ENCODE assay signal across 9 cellular contexts in the genomic region with DNA sequence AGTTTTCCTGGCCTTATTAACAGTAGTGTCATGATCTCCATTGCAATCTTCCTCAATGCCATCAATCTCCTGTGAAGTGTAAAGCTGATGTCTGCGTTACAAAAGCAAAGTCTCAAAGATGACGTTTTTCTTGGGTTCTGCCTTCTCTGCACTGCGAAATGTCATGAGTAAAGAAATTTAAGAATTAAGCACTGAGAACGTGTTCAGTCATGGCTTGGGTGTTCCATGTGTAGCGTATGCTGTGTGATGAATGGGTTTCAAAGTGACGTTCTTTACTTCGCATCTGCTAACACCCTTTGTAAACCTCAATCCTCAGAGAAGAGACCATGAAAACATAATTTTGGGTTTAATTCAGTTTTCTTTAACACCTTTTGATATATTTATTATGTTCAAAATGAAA. TPM values are rescaled to one million over a fixed set of nuclear protein-coding genes. Genes with fewer than 3 reads are reported as not detected.
DNase-seq lines count a peak whose midpoint lies in the region; ATAC-seq and TF ChIP-seq lines count a peak whose summit lies in the region.
"Had no signal": no experiment of that assay in that cellular context is flagged by ENCODE, and none has a peak within 500 bp of the region (broad histone marks: within the 10 kb centered on the region; RNA-seq: fewer than 3 reads in every experiment).

No MANE protein-coding gene starts in this region.

- intact Hi-C loops in spleen (cut with DNase I; ENCODE audit: low total_unique reads), result no loop called here
- intact Hi-C loops in prostate gland (cut with DNase I), result no loop called here

- TF ChIP-seq CTCF in hepatocyte (IDR thresholded peaks at IDR 0.05; ENCODE audit: poor library complexity) (no peak), spleen (IDR thresholded peaks at IDR 0.05 in 8 of 11, conservative IDR thresholded peaks at IDR 0.05 in 3 of 11) (no peak), prostate gland (IDR thresholded peaks at IDR 0.05) (no peak)

- peak overlapping the region; percentile 71 for H2AFZ ChIP-seq in hepatocyte

- WGBS in hepatocyte (ENCODE audit: low lambda C conversion rate, missing lambda C conversion rate), result 71% methylated on average over 7 of the region's 7 CpGs
- WGBS in spleen, 5 donors, result 77 to 92% (median 83%) methylated on average over 7 of the region's 7 CpGs
- 65% methylated on average over 7 of the region's 7 CpGs for WGBS in prostate gland

- no peaks in the 10 kb centered on the region for H3K4me1 ChIP-seq in hepatocyte (ENCODE audit: insufficient read depth)
- H3K4me1 ChIP-seq in spleen, result peaks cover 0 to 15% (median 7%) of the 10 kb centered on the region in 6 donors
- H3K4me1 ChIP-seq in prostate gland (replicated peaks), result no peaks in the 10 kb centered on the region

- H3K79me2 ChIP-seq in hepatocyte, result no peaks in the 10 kb centered on the region

- no peaks in the 10 kb centered on the region for H3K9me2 ChIP-seq in hepatocyte (replicated peaks; ENCODE audit: insufficient read depth)

- DNase-seq in T-helper 1 cell, result no peak
- DNase-seq in hepatocyte (ENCODE audit: low spot score), result no peak
- DNase-seq in spleen, result no peak
- DNase-seq in prostate gland (ENCODE audit: low spot score), result no peak
- no peak for DNase-seq in 8988T

- H3K4me2 ChIP-seq in hepatocyte, result peak overlapping the region; percentile 80

- H3K4me1 Mint-ChIP-seq in T-helper 1 cell treated with Interleukin-12 subunit alpha and Interleukin-12 subunit beta and Interleukin-4 antibody, amounts not matched to agents 30 μg/mL and 1 μg/mL, for 36 hours (ENCODE audit: low read depth), result peaks cover 13% of the 10 kb centered on the region
- peaks cover 17% of the 10 kb centered on the region for H3K4me1 Mint-ChIP-seq in activated naive CD8-positive, alpha-beta T cell (ENCODE audit: low read depth)

- H3K4me3 ChIP-seq in hepatocyte, result peak overlapping the region; percentile 40
- peak overlapping the region in 7 of 8 donors; percentile 45 to 76 (median 55) for H3K4me3 ChIP-seq in spleen
- peak overlapping the region in 1 of 2 donors; percentile 54 for H3K4me3 ChIP-seq in prostate gland

- H3K27me3 ChIP-seq in hepatocyte (no peaks in the 10 kb centered on the region), spleen (replicated peaks in 1 of 7) (no peaks in the 10 kb centered on the region), prostate gland (replicated peaks; ENCODE audit: insufficient read depth) (no peaks in the 10 kb centered on the region)

- H3K36me3 ChIP-seq in hepatocyte (replicated peaks; ENCODE audit: insufficient read depth, low read depth), result no peaks in the 10 kb centered on the region
- peaks cover 0 to 54% (median 6%) of the 10 kb centered on the region in 6 donors for H3K36me3 ChIP-seq in spleen
- H3K36me3 ChIP-seq in prostate gland, result no peaks in the 10 kb centered on the region

- H3K27me3 Mint-ChIP-seq in T-helper 1 cell treated with Interleukin-12 subunit alpha and Interleukin-12 subunit beta and Interleukin-4 antibody, amounts not matched to agents 30 μg/mL and 1 μg/mL, for 36 hours (ENCODE audit: low read depth), result no peaks in the 10 kb centered on the region
- no peaks in the 10 kb centered on the region for H3K27me3 Mint-ChIP-seq in activated naive CD8-positive, alpha-beta T cell

- peaks cover 6% of the 10 kb centered on the region for H3K36me3 Mint-ChIP-seq in T-helper 1 cell treated with Interleukin-12 subunit alpha and Interleukin-12 subunit beta and Interleukin-4 antibody, amounts not matched to agents 30 μg/mL and 1 μg/mL, for 36 hours (ENCODE audit: low read depth)
- H3K36me3 Mint-ChIP-seq in activated naive CD8-positive, alpha-beta T cell, result peaks cover 9% of the 10 kb centered on the region

- H3K9me3 ChIP-seq in hepatocyte (ENCODE audit: low read depth), result no peaks in the 10 kb centered on the region
- no peaks in the 10 kb centered on the region for H3K9me3 ChIP-seq in spleen
- H3K9me3 ChIP-seq in prostate gland, result no peaks in the 10 kb centered on the region

- TF ChIP-seq POLR2A in spleen (IDR thresholded peaks at IDR 0.05) (no peak), prostate gland (IDR thresholded peaks at IDR 0.05) (no peak)

- peak overlapping the region; percentile 85 for H3K27ac Mint-ChIP-seq in T-helper 1 cell treated with Interleukin-12 subunit alpha and Interleukin-12 subunit beta and Interleukin-4 antibody, amounts not matched to agents 30 μg/mL and 1 μg/mL, for 36 hours
- H3K27ac Mint-ChIP-seq in activated naive CD8-positive, alpha-beta T cell, result peak overlapping the region; percentile 34

- peak overlapping the region; percentile 90 for H3K4me3 Mint-ChIP-seq in T-helper 1 cell treated with Interleukin-12 subunit alpha and Interleukin-12 subunit beta and Interleukin-4 antibody, amounts not matched to agents 30 μg/mL and 1 μg/mL, for 36 hours
- H3K4me3 Mint-ChIP-seq in activated naive CD8-positive, alpha-beta T cell, result peak overlapping the region; percentile 86

- ATAC-seq in HG02642 (IDR thresholded peaks at IDR 0.05; ENCODE audit: poor library complexity, unreplicated experiment), result no peak

- no peak overlapping the region for H3K27ac ChIP-seq in hepatocyte
- peak overlapping the region in 1 of 8 donors; percentile 78 for H3K27ac ChIP-seq in spleen
- no peak overlapping the region for H3K27ac ChIP-seq in prostate gland
- H3K27ac ChIP-seq: HL-60 had no signal

- no peaks in the 10 kb centered on the region for H4K20me1 ChIP-seq in hepatocyte (ENCODE audit: insufficient read depth, poor library complexity, severe bottlenecking)

- H3K9me3 Mint-ChIP-seq in T-helper 1 cell treated with Interleukin-12 subunit alpha and Interleukin-12 subunit beta and Interleukin-4 antibody, amounts not matched to agents 30 μg/mL and 1 μg/mL, for 36 hours, result no peaks in the 10 kb centered on the region
- no peaks in the 10 kb centered on the region for H3K9me3 Mint-ChIP-seq in activated naive CD8-positive, alpha-beta T cell (ENCODE audit: low read depth)

RNA-seq across cellular contexts. Expression of a gene that starts 1.0 kb away (rescaled TPM):
- 6.5 and 7.4 TPM in 2 replicates for total RNA-seq in hepatocyte
- polyA plus RNA-seq in hepatocyte, result 4.9 and 8.0 TPM in 2 replicates
- total RNA-seq in spleen, result 1 to 10 TPM; 3.8 to 6.1 (median 4.8) TPM
- 1 to 10 TPM; 3.5 to 6.7 (median 5.0) TPM for polyA plus RNA-seq in spleen
- 10 to 100 TPM in 1 of 2 donors, 1 to 10 TPM in 1; 7.7 to 10.5 TPM for total RNA-seq in prostate gland
